ENCODE assay signal across 12 cellular contexts in the genomic region with DNA sequence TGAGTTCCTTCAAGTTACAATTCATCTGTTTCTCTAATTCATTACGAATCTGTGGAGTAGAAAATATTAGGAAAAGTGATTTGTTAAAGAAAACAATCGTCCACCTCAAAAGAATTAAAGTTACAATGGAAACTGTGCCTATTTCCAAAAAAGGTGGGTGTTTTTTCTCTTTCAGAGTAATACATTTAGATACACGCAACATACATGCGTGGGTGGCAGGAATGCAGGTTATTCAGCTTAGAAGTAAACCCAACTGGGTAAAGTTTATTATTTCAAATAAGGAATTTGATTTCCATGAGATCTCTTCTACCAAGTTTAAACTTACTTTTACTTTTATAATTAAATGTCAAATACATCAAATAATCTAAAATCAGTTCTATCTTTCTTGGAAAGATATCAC. TPM values are rescaled to one million over a fixed set of nuclear protein-coding genes. Genes with fewer than 3 reads are reported as not detected.
DNase-seq lines count a peak whose midpoint lies in the region; ATAC-seq and TF ChIP-seq lines count a peak whose summit lies in the region.
"Had no signal": no experiment of that assay in that cellular context is flagged by ENCODE, and none has a peak within 500 bp of the region (broad histone marks: within the 10 kb centered on the region; RNA-seq: fewer than 3 reads in every experiment).

No MANE protein-coding gene starts in this region.

- H3K23ac ChIP-seq in mesenchymal stem cell (ENCODE audit: low read length in 2 of 2) = no peak overlapping the region

- no peaks in the 10 kb centered on the region for H3K27me3 ChIP-seq in mesenchymal stem cell (ENCODE audit: control insufficient read depth in 1 of 2, insufficient read depth in 1 of 2, low read length in 2 of 2)
- no peaks in the 10 kb centered on the region for H3K27me3 ChIP-seq in thoracic aorta (replicated peaks; ENCODE audit: insufficient read depth)

- no peak overlapping the region for H3K18ac ChIP-seq in mesenchymal stem cell (ENCODE audit: low read depth in 1 of 2, low read length in 2 of 2)

- TF ChIP-seq CTCF in thoracic aorta (IDR thresholded peaks at IDR 0.05) = no peak

- no peak for ATAC-seq in thoracic aorta (ENCODE audit: insufficient number of reproducible peaks, low FRiP score, low read depth)

- H3K14ac ChIP-seq in mesenchymal stem cell (ENCODE audit: low read length in 2 of 2) = no peak overlapping the region

- H3K9me3 ChIP-seq in mesenchymal stem cell (ENCODE audit: control insufficient read depth, low read length) (no peaks in the 10 kb centered on the region), thoracic aorta (no peaks in the 10 kb centered on the region)

- H3K4me1 ChIP-seq in mesenchymal stem cell (ENCODE audit: control insufficient read depth, insufficient read depth, low read depth, low read length) (peaks cover 34% of the 10 kb centered on the region), thoracic aorta (ENCODE audit: control insufficient read depth in 1 of 2, low read depth in 2 of 2) (peaks cover 32 to 47% of the 10 kb centered on the region in 2 donors)

- no peak overlapping the region for H3K4ac ChIP-seq in mesenchymal stem cell (ENCODE audit: low read depth in 1 of 2, low read length in 2 of 2)

- POLR2A ChIA-PET in activated CD4-positive, alpha-beta memory T cell treated with anti-CD3 and anti-CD28 coated beads for 36 hours (lab: Charles Lee) = interaction anchor here (1.1 kb wide), 1 partner anchor 141 kb away, joined by 3 read pairs; no protein-coding TSS in a partner anchor
- POLR2A ChIA-PET in activated CD4-positive, alpha-beta memory T cell treated with anti-CD3 and anti-CD28 coated beads, Interleukin-2, amount 10 ng/mL, durations not matched to agents 7 days and 5 days (lab: Charles Lee) = interaction anchor here (1.3 to 4.2 kb wide), 4 partner anchors 140 to 243 kb away, joined by 3 to 23 read pairs (median 8); a partner anchor contains a TSS

- H3K36me3 Mint-ChIP-seq in activated CD4-positive, alpha-beta memory T cell treated with anti-CD3 and anti-CD28 coated beads for 36 hours = peaks cover 28% of the 10 kb centered on the region
- peaks cover 70% of the 10 kb centered on the region for H3K36me3 Mint-ChIP-seq in activated CD4-positive, alpha-beta memory T cell treated with anti-CD3 and anti-CD28 coated beads, Interleukin-2, amount 10 ng/mL, durations not matched to agents 7 days and 5 days (ENCODE audit: low read depth)
- H3K36me3 Mint-ChIP-seq: naive B cell had no signal

- intact Hi-C loops in activated CD4-positive, alpha-beta memory T cell treated with anti-CD3 and anti-CD28 coated beads for 36 hours (cut with micrococcal nuclease) = no loop called here

- peak overlapping the region; percentile 94 for H3K9ac ChIP-seq in mesenchymal stem cell (ENCODE audit: low read length)

- no peak overlapping the region for H2AFZ ChIP-seq in mesenchymal stem cell (ENCODE audit: low read depth, low read length)

- CTCF ChIA-PET in activated CD4-positive, alpha-beta memory T cell treated with anti-CD3 and anti-CD28 coated beads for 36 hours (lab: Charles Lee) = interaction anchor here (1.5 to 12.1 kb wide), 6 partner anchors 139 to 242 kb away, joined by 8 to 322 read pairs (median 26); a partner anchor contains a TSS
- CTCF ChIA-PET in activated CD4-positive, alpha-beta memory T cell treated with anti-CD3 and anti-CD28 coated beads, Interleukin-2, amount 10 ng/mL, durations not matched to agents 7 days and 5 days (lab: Charles Lee) = interaction anchor here (0.9 to 9.7 kb wide), 7 partner anchors 10 to 240 kb away, joined by 3 to 167 read pairs (median 3); a partner anchor contains a TSS

- WGBS in mesenchymal stem cell = 50% methylated on average over 2 of the region's 4 CpGs

- no peak overlapping the region for H3K4me2 ChIP-seq in mesenchymal stem cell (ENCODE audit: low read length, poor library complexity, severe bottlenecking)

- no peak overlapping the region for H2BK12ac ChIP-seq in mesenchymal stem cell (ENCODE audit: low read length in 2 of 2)

- H3K79me1 ChIP-seq in mesenchymal stem cell (replicated peaks; ENCODE audit: low read length, poor library complexity, severe bottlenecking) = peaks cover 14% of the 10 kb centered on the region

- H2BK5ac ChIP-seq in mesenchymal stem cell (ENCODE audit: low read depth, low read length, poor library complexity, severe bottlenecking) = peak overlapping the region; percentile 53

- H3K27me3 Mint-ChIP-seq in activated CD4-positive, alpha-beta memory T cell treated with anti-CD3 and anti-CD28 coated beads for 36 hours = no peaks in the 10 kb centered on the region
- no peaks in the 10 kb centered on the region for H3K27me3 Mint-ChIP-seq in activated CD4-positive, alpha-beta memory T cell treated with anti-CD3 and anti-CD28 coated beads, Interleukin-2, amount 10 ng/mL, durations not matched to agents 7 days and 5 days
- H3K27me3 Mint-ChIP-seq: naive B cell had no signal

- no peak overlapping the region for H3K4me3 Mint-ChIP-seq in activated CD4-positive, alpha-beta memory T cell treated with anti-CD3 and anti-CD28 coated beads for 36 hours
- H3K4me3 Mint-ChIP-seq in activated CD4-positive, alpha-beta memory T cell treated with anti-CD3 and anti-CD28 coated beads, Interleukin-2, amount 10 ng/mL, durations not matched to agents 7 days and 5 days = no peak overlapping the region
- H3K4me3 Mint-ChIP-seq: naive B cell had no signal

- H3K4me1 Mint-ChIP-seq in activated CD4-positive, alpha-beta memory T cell treated with anti-CD3 and anti-CD28 coated beads for 36 hours (ENCODE audit: low read depth) = peaks cover 7% of the 10 kb centered on the region
- peaks cover 13% of the 10 kb centered on the region for H3K4me1 Mint-ChIP-seq in activated CD4-positive, alpha-beta memory T cell treated with anti-CD3 and anti-CD28 coated beads, Interleukin-2, amount 10 ng/mL, durations not matched to agents 7 days and 5 days

- DNase-seq in activated CD4-positive, alpha-beta memory T cell treated with anti-CD3 and anti-CD28 coated beads for 36 hours = no peak
- DNase-seq in activated CD4-positive, alpha-beta memory T cell treated with anti-CD3 and anti-CD28 coated beads, Interleukin-2, amount 10 ng/mL, durations not matched to agents 7 days and 5 days = no peak
- DNase-seq in amniotic stem cell (lab: John Stamatoyannopoulos, UW) (peak; percentile 26), mesenchymal stem cell (no peak), thoracic aorta (ENCODE audit: low spot score) (no peak), substantia nigra (lab: John Stamatoyannopoulos, UW) (no peak), NCI-H526 (lab: John Stamatoyannopoulos, UW) (no peak), NCI-H2227 (lab: John Stamatoyannopoulos, UW; ENCODE audit: unreplicated experiment) (no peak)
- DNase-seq: dermis blood vessel endothelial cell; naive B cell; NCI-H187 treated with DMSO at 0.1 percent for 48 hours; stimulated activated CD4-positive, alpha-beta T cell treated with anti-CD3 and anti-CD28 coated beads, Interleukin-4, amount 100 ng/mL, for 24 hours had no signal

- H3K4me3 ChIP-seq in mesenchymal stem cell (ENCODE audit: insufficient read depth in 1 of 2, low read depth in 1 of 2, low read length in 2 of 2) (peak overlapping the region in 1 of 2 experiments; percentile 34), thoracic aorta (no peak overlapping the region)

- no peak overlapping the region for H2AK5ac ChIP-seq in mesenchymal stem cell (ENCODE audit: low read length, severe bottlenecking)

- no peak overlapping the region for H4K91ac ChIP-seq in mesenchymal stem cell (ENCODE audit: low read length)

- H3K9me3 Mint-ChIP-seq in activated CD4-positive, alpha-beta memory T cell treated with anti-CD3 and anti-CD28 coated beads for 36 hours = no peaks in the 10 kb centered on the region
- no peaks in the 10 kb centered on the region for H3K9me3 Mint-ChIP-seq in activated CD4-positive, alpha-beta memory T cell treated with anti-CD3 and anti-CD28 coated beads, Interleukin-2, amount 10 ng/mL, durations not matched to agents 7 days and 5 days
- H3K9me3 Mint-ChIP-seq: naive B cell had no signal

- H4K8ac ChIP-seq in mesenchymal stem cell (ENCODE audit: low read length) = no peak overlapping the region

- H3K36me3 ChIP-seq in mesenchymal stem cell (ENCODE audit: control insufficient read depth in 1 of 2, insufficient read depth in 2 of 2, low read depth in 1 of 2, low read length in 2 of 2) = peaks cover 42 to 72% of the 10 kb centered on the region in 2 experiments
- peaks cover 35% of the 10 kb centered on the region for H3K36me3 ChIP-seq in thoracic aorta

- H3K27ac Mint-ChIP-seq in activated CD4-positive, alpha-beta memory T cell treated with anti-CD3 and anti-CD28 coated beads for 36 hours = peak overlapping the region; percentile 49
- H3K27ac Mint-ChIP-seq in activated CD4-positive, alpha-beta memory T cell treated with anti-CD3 and anti-CD28 coated beads, Interleukin-2, amount 10 ng/mL, durations not matched to agents 7 days and 5 days = no peak overlapping the region

- H2BK120ac ChIP-seq in mesenchymal stem cell (ENCODE audit: low read depth, low read length) = no peak overlapping the region

- H3K27ac ChIP-seq in mesenchymal stem cell (ENCODE audit: low read length, poor library complexity, severe bottlenecking) = peak overlapping the region; percentile 98
- H3K27ac ChIP-seq in thoracic aorta = peak overlapping the region; percentile 83 to 93
- no peak overlapping the region for H3K27ac ChIP-seq in substantia nigra (ENCODE audit: low read depth, low read length, poor library complexity, severe bottlenecking)

- no peak overlapping the region for H2BK15ac ChIP-seq in mesenchymal stem cell (ENCODE audit: low read depth, poor library complexity, severe bottlenecking)

RNA-seq across cellular contexts. Expression of a gene that starts 52.2 kb away (rescaled TPM):
- 10 to 100 TPM; 27.4 to 30.2 TPM for total RNA-seq in activated CD4-positive, alpha-beta memory T cell treated with anti-CD3 and anti-CD28 coated beads for 36 hours
- 10 to 100 TPM; 56.7 to 57.4 TPM for total RNA-seq in activated CD4-positive, alpha-beta memory T cell treated with anti-CD3 and anti-CD28 coated beads, Interleukin-2, amount 10 ng/mL, durations not matched to agents 7 days and 5 days
- 42.7 TPM for polyA plus RNA-seq in mesenchymal stem cell (2013, experiment 1 of 2)
- 38.8 TPM for polyA plus RNA-seq in mesenchymal stem cell (2013, experiment 2 of 2)
- total RNA-seq in thoracic aorta = 10 to 100 TPM; 25.3 to 57.6 TPM
